In the genomic region with DNA sequence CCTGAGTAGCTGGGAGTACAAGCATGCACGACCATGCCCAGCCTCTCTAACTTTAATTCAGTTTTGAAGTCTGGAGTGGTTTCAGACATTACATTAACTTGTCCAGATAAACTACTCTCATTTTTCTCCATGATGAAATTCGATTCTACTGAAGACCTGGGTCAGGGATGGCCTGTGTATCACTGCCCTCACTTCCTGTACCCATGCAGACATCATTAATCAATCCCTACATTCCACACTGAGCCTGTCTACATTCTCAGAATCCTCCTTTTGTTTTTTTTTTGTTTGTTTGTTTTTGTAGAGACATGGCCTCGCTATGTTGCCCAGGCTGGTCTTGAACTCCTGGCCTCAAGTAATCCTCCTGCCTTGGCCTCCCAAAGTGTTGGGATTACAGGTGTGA, we compare ENCODE assay signal across 14 cellular contexts. TPM values are rescaled to one million over a fixed set of nuclear protein-coding genes. Genes with fewer than 3 reads are reported as not detected.
DNase-seq lines count a peak whose midpoint lies in the region; ATAC-seq, FAIRE-seq and TF ChIP-seq lines count a peak whose summit lies in the region.
"Had no signal": no experiment of that assay in that cellular context is flagged by ENCODE, and none has a peak within 500 bp of the region (broad histone marks: within the 10 kb centered on the region; RNA-seq: fewer than 3 reads in every experiment).

No MANE protein-coding gene starts in this region.

- DNase-seq in activated naive CD8-positive, alpha-beta T cell treated with anti-CD3 and anti-CD28 coated beads, Interleukin-2, amount 10 ng/mL, durations not matched to agents 7 days and 5 days = no peak
- no peak for DNase-seq in activated naive CD8-positive, alpha-beta T cell treated with anti-CD3 and anti-CD28 coated beads for 36 hours
- DNase-seq in HFFc6 (no peak), HAP-1 (ENCODE audit: low spot score in 2 of 2) (no peak), GM12891 (ENCODE audit: insufficient read length, low spot score) (no peak)
- DNase-seq in effector memory CD8-positive, alpha-beta T cell = no peak
- DNase-seq: Caco-2, H7, NCI-H1436, NCI-H2029 treated with DMSO at 0.1 percent for 48 hours, NCI-H510A treated with DMSO at 0.1 percent for 48 hours, Right ventricle myocardium superior had no signal

- H3K4me3 ChIP-seq in HAP-1 = no peak overlapping the region

- H3K4me1 Mint-ChIP-seq in activated naive CD8-positive, alpha-beta T cell treated with anti-CD3 and anti-CD28 coated beads, Interleukin-2, amount 10 ng/mL, durations not matched to agents 7 days and 5 days = peaks cover 13% of the 10 kb centered on the region
- H3K4me1 Mint-ChIP-seq in activated naive CD8-positive, alpha-beta T cell treated with anti-CD3 and anti-CD28 coated beads for 36 hours = peaks cover 23% of the 10 kb centered on the region
- no peaks in the 10 kb centered on the region for H3K4me1 Mint-ChIP-seq in HFFc6 (ENCODE audit: low read depth)
- peaks cover 41 to 59% of the 10 kb centered on the region in 2 donors for H3K4me1 Mint-ChIP-seq in effector memory CD8-positive, alpha-beta T cell (ENCODE audit: low read depth in 2 of 2)
- H3K4me1 Mint-ChIP-seq in stimulated activated memory B cell treated with anti-CD40 and anti-IgM and Interleukin-4, amounts not matched to agents 10 μg/mL and 1 μg/mL and 100 μg/mL, for 72 hours = peaks cover 42% of the 10 kb centered on the region

- no peak overlapping the region for H3K4me3 Mint-ChIP-seq in activated naive CD8-positive, alpha-beta T cell treated with anti-CD3 and anti-CD28 coated beads, Interleukin-2, amount 10 ng/mL, durations not matched to agents 7 days and 5 days
- no peak overlapping the region for H3K4me3 Mint-ChIP-seq in activated naive CD8-positive, alpha-beta T cell treated with anti-CD3 and anti-CD28 coated beads for 36 hours
- H3K4me3 Mint-ChIP-seq in HFFc6 = no peak overlapping the region
- no peak overlapping the region for H3K4me3 Mint-ChIP-seq in effector memory CD8-positive, alpha-beta T cell
- H3K4me3 Mint-ChIP-seq in stimulated activated memory B cell treated with anti-CD40 and anti-IgM and Interleukin-4, amounts not matched to agents 10 μg/mL and 1 μg/mL and 100 μg/mL, for 72 hours = no peak overlapping the region

- H3K36me3 ChIP-seq in HAP-1 (replicated peaks) = no peaks in the 10 kb centered on the region; the same call in 1 of the 2 replicates

- POLR2A ChIA-PET in activated naive CD8-positive, alpha-beta T cell treated with anti-CD3 and anti-CD28 coated beads, Interleukin-2, amount 10 ng/mL, durations not matched to agents 7 days and 5 days (lab: Charles Lee) = no interaction called here

- H3K27ac Mint-ChIP-seq in activated naive CD8-positive, alpha-beta T cell treated with anti-CD3 and anti-CD28 coated beads, Interleukin-2, amount 10 ng/mL, durations not matched to agents 7 days and 5 days = peak overlapping the region; percentile 31
- no peak overlapping the region for H3K27ac Mint-ChIP-seq in activated naive CD8-positive, alpha-beta T cell treated with anti-CD3 and anti-CD28 coated beads for 36 hours
- peak overlapping the region; percentile 38; the same call in 1 of the 2 replicates for H3K27ac Mint-ChIP-seq in HFFc6
- H3K27ac Mint-ChIP-seq in effector memory CD8-positive, alpha-beta T cell = peak overlapping the region; percentile 83 to 87
- H3K27ac Mint-ChIP-seq in stimulated activated memory B cell treated with anti-CD40 and anti-IgM and Interleukin-4, amounts not matched to agents 10 μg/mL and 1 μg/mL and 100 μg/mL, for 72 hours = peak overlapping the region; percentile 58

- no peaks in the 10 kb centered on the region for H3K9me3 ChIP-seq in HAP-1

- peaks cover 18% of the 10 kb centered on the region for H3K36me3 Mint-ChIP-seq in activated naive CD8-positive, alpha-beta T cell treated with anti-CD3 and anti-CD28 coated beads, Interleukin-2, amount 10 ng/mL, durations not matched to agents 7 days and 5 days
- H3K36me3 Mint-ChIP-seq in activated naive CD8-positive, alpha-beta T cell treated with anti-CD3 and anti-CD28 coated beads for 36 hours = peaks cover 26% of the 10 kb centered on the region
- H3K36me3 Mint-ChIP-seq in HFFc6 (ENCODE audit: low read depth) = peaks cover 15% of the 10 kb centered on the region
- peaks cover 58% of the 10 kb centered on the region for H3K36me3 Mint-ChIP-seq in effector memory CD8-positive, alpha-beta T cell (ENCODE audit: insufficient read depth)
- peaks cover 54% of the 10 kb centered on the region for H3K36me3 Mint-ChIP-seq in stimulated activated memory B cell treated with anti-CD40 and anti-IgM and Interleukin-4, amounts not matched to agents 10 μg/mL and 1 μg/mL and 100 μg/mL, for 72 hours

- no peak for TF ChIP-seq CTCF in HFFc6 (IDR thresholded peaks at IDR 0.05)

- no peak for TF ChIP-seq POLR2A in GM12891 (IDR thresholded peaks at IDR 0.05; ENCODE audit: low read depth, low read length)

- H3K27me3 Mint-ChIP-seq in activated naive CD8-positive, alpha-beta T cell treated with anti-CD3 and anti-CD28 coated beads, Interleukin-2, amount 10 ng/mL, durations not matched to agents 7 days and 5 days = no peaks in the 10 kb centered on the region
- H3K27me3 Mint-ChIP-seq in activated naive CD8-positive, alpha-beta T cell treated with anti-CD3 and anti-CD28 coated beads for 36 hours = no peaks in the 10 kb centered on the region
- no peaks in the 10 kb centered on the region; the same call in 1 of the 2 replicates for H3K27me3 Mint-ChIP-seq in HFFc6 (ENCODE audit: insufficient read depth)
- H3K27me3 Mint-ChIP-seq in effector memory CD8-positive, alpha-beta T cell = no peaks in the 10 kb centered on the region
- H3K27me3 Mint-ChIP-seq in stimulated activated memory B cell treated with anti-CD40 and anti-IgM and Interleukin-4, amounts not matched to agents 10 μg/mL and 1 μg/mL and 100 μg/mL, for 72 hours = no peaks in the 10 kb centered on the region

- FAIRE-seq in GM12891 (lab: Jason Lieb, UNC) = no peak

- no peaks in the 10 kb centered on the region for H3K4me1 ChIP-seq in HAP-1
- H3K4me1 ChIP-seq: Caco-2 had no signal

- in situ Hi-C loops in HAP-1 (cut with MboI; ENCODE audit: low sequenced_read_pairs) = no loop called here

- H3K27me3 ChIP-seq in HAP-1 (ENCODE audit: low read depth) = no peaks in the 10 kb centered on the region

- no peak for ATAC-seq in activated naive CD8-positive, alpha-beta T cell treated with anti-CD3 and anti-CD28 coated beads, Interleukin-2, amount 10 ng/mL, durations not matched to agents 7 days and 5 days (ENCODE audit: low read depth)
- no peak for ATAC-seq in effector memory CD8-positive, alpha-beta T cell (replicated peaks)
- ATAC-seq in stimulated activated memory B cell treated with anti-CD40 and anti-IgM and Interleukin-4, amounts not matched to agents 10 μg/mL and 1 μg/mL and 100 μg/mL, for 72 hours = no peak
- ATAC-seq: Panc1 had no signal

- peaks cover 2% of the 10 kb centered on the region for H3K9me3 Mint-ChIP-seq in activated naive CD8-positive, alpha-beta T cell treated with anti-CD3 and anti-CD28 coated beads, Interleukin-2, amount 10 ng/mL, durations not matched to agents 7 days and 5 days
- no peaks in the 10 kb centered on the region for H3K9me3 Mint-ChIP-seq in activated naive CD8-positive, alpha-beta T cell treated with anti-CD3 and anti-CD28 coated beads for 36 hours
- no peaks in the 10 kb centered on the region for H3K9me3 Mint-ChIP-seq in HFFc6
- no peaks in the 10 kb centered on the region for H3K9me3 Mint-ChIP-seq in effector memory CD8-positive, alpha-beta T cell
- H3K9me3 Mint-ChIP-seq in stimulated activated memory B cell treated with anti-CD40 and anti-IgM and Interleukin-4, amounts not matched to agents 10 μg/mL and 1 μg/mL and 100 μg/mL, for 72 hours = peaks cover 3% of the 10 kb centered on the region

TF ChIP-seq in GM12891, 5 proteins besides CTCF, POLR2A, EP300 and RAD21:
- TF ChIP-seq PAX5 (IDR thresholded peaks at IDR 0.05; ENCODE audit: insufficient read depth, low read length, severe bottlenecking) (no peak), SPI1 (IDR thresholded peaks at IDR 0.05; ENCODE audit: low read depth, low read length) (no peak), POLR2AphosphoS5 (IDR thresholded peaks at IDR 0.05; ENCODE audit: low read depth, low read length) (no peak), POU2F2 (IDR thresholded peaks at IDR 0.05; ENCODE audit: low read depth, low read length) (no peak), TAF1 (IDR thresholded peaks at IDR 0.05; ENCODE audit: low read depth, low read length) (no peak)

RNA-seq across cellular contexts. Expression of a gene that starts 22.6 kb away (rescaled TPM):
- total RNA-seq in activated naive CD8-positive, alpha-beta T cell treated with anti-CD3 and anti-CD28 coated beads, Interleukin-2, amount 10 ng/mL, durations not matched to agents 7 days and 5 days = 100 to 1,000 TPM; 172 to 177 TPM
- total RNA-seq in activated naive CD8-positive, alpha-beta T cell treated with anti-CD3 and anti-CD28 coated beads for 36 hours = 10 to 100 TPM; 72.3 to 73.1 TPM
- total RNA-seq in HFFc6 (2021; fragmentation: NEBNext Ultra II Directional; extraction: Animal tissue kit (Norgen Biotek cat#: 25700)) = 10 to 100 TPM; 32.7 to 48.1 (median 41.9) TPM
- polyA plus RNA-seq in GM12891 (2012; ENCODE audit: low read depth, missing spikeins) = 23.7 TPM
